In genomic region chr21:37225440-37225839, GRCh38 we compare ENCODE assay signal across 14 cellular contexts. TPM values are rescaled to one million over a fixed set of nuclear protein-coding genes. Genes with fewer than 3 reads are reported as not detected.
DNase-seq lines count a peak whose midpoint lies in the region; ATAC-seq and TF ChIP-seq lines count a peak whose summit lies in the region.
"Had no signal": no experiment of that assay in that cellular context is flagged by ENCODE, and none has a peak within 500 bp of the region (broad histone marks: within the 10 kb centered on the region; RNA-seq: fewer than 3 reads in every experiment).

No MANE protein-coding gene starts in this region.

- DNase-seq in NK-92 treated with Interleukin-12 subunit alpha and Interleukin-12 subunit beta, amount 100 ng/mL, for 24 hours (lab: John Stamatoyannopoulos, UW): peak; percentile 74
- no peak for DNase-seq in NK-92 (lab: John Stamatoyannopoulos, UW; ENCODE audit: unreplicated experiment)
- DNase-seq in activated T-cell treated with anti-CD3 and anti-CD28 coated beads, Interleukin-2, amount 50 U/mL, for 24 hours: peak; percentile 62
- peak; percentile 18 to 72 (median 54) for DNase-seq in naive thymus-derived CD8-positive, alpha-beta T cell
- peak; percentile 13 for DNase-seq in stimulated activated naive CD4-positive, alpha-beta T cell treated with Interleukin-2 at 50 U/mL for 16 hours (lab: John Stamatoyannopoulos, UW)
- no peak for DNase-seq in MM.1S
- DNase-seq in DMS153 (lab: John Stamatoyannopoulos, UW): no peak
- no peak for DNase-seq in HAP-1 (ENCODE audit: low spot score in 2 of 2)
- DNase-seq: NCI-H187, RPMI8226, trophoblast cell had no signal

- H3K27me3 ChIP-seq in MM.1S (replicated peaks; ENCODE audit: insufficient read depth, low read length): no peaks in the 10 kb centered on the region
- no peaks in the 10 kb centered on the region for H3K27me3 ChIP-seq in HAP-1 (ENCODE audit: low read depth)

- ATAC-seq in naive thymus-derived CD8-positive, alpha-beta T cell: peak; percentile 29 to 60
- ATAC-seq: right cardiac atrium had no signal

- no peak overlapping the region for H3K4me3 ChIP-seq in MM.1S (ENCODE audit: low read length)
- no peak overlapping the region for H3K4me3 ChIP-seq in HAP-1

- no peak overlapping the region for H2AFZ ChIP-seq in MM.1S (ENCODE audit: low read length)

- peaks cover 6% of the 10 kb centered on the region for H3K4me1 ChIP-seq in MM.1S (ENCODE audit: low read length)
- H3K4me1 ChIP-seq in HAP-1: peaks cover 6% of the 10 kb centered on the region

- POLR2A ChIA-PET in naive thymus-derived CD8-positive, alpha-beta T cell (lab: Charles Lee): interaction anchor here (1.0 to 2.1 kb wide), 3 partner anchors 21 to 141 kb away, joined by 3 to 7 read pairs (median 3); partner anchors contain the start of genes DYRK1A and VPS26C

- no peaks in the 10 kb centered on the region for H3K79me2 ChIP-seq in MM.1S (ENCODE audit: low read length)

- peak overlapping the region; percentile 58 for H3K4me3 Mint-ChIP-seq in activated T-cell treated with anti-CD3 and anti-CD28 coated beads, Interleukin-2, amount 50 U/mL, for 24 hours
- peak overlapping the region; percentile 55 to 85 (median 78) for H3K4me3 Mint-ChIP-seq in naive thymus-derived CD8-positive, alpha-beta T cell
- H3K4me3 Mint-ChIP-seq: dendritic cell treated with granulocyte-macrophage colony-stimulating factor and Interleukin-4, amounts not matched to agents 40 ng/mL and 50 ng/mL, for 4 days had no signal

- H3K9me2 ChIP-seq in MM.1S (replicated peaks; ENCODE audit: insufficient read depth, low read length): no peaks in the 10 kb centered on the region

- H3K4me2 ChIP-seq in MM.1S (ENCODE audit: low read depth, low read length): no peak overlapping the region

- no peak for TF ChIP-seq CTCF in MM.1S (IDR thresholded peaks at IDR 0.05; ENCODE audit: low read length)

- H3K4me1 Mint-ChIP-seq in activated T-cell treated with anti-CD3 and anti-CD28 coated beads, Interleukin-2, amount 50 U/mL, for 24 hours (ENCODE audit: low read depth): peaks cover 54% of the 10 kb centered on the region
- H3K4me1 Mint-ChIP-seq in naive thymus-derived CD8-positive, alpha-beta T cell: peaks cover 16 to 56% (median 38%) of the 10 kb centered on the region in 4 donors

- H3K9me3 ChIP-seq in MM.1S (replicated peaks; ENCODE audit: insufficient read depth, low read length) (no peaks in the 10 kb centered on the region), HAP-1 (peaks cover 3% of the 10 kb centered on the region; the same call in 1 of the 2 replicates)

- peak overlapping the region; percentile 95 for H3K27ac Mint-ChIP-seq in activated T-cell treated with anti-CD3 and anti-CD28 coated beads, Interleukin-2, amount 50 U/mL, for 24 hours
- peak overlapping the region; percentile 89 to 98 (median 96) for H3K27ac Mint-ChIP-seq in naive thymus-derived CD8-positive, alpha-beta T cell
- H3K27ac Mint-ChIP-seq: dendritic cell treated with granulocyte-macrophage colony-stimulating factor and Interleukin-4, amounts not matched to agents 40 ng/mL and 50 ng/mL, for 4 days had no signal

- H3K9me3 Mint-ChIP-seq in activated T-cell treated with anti-CD3 and anti-CD28 coated beads, Interleukin-2, amount 50 U/mL, for 24 hours: peaks cover 2% of the 10 kb centered on the region
- H3K9me3 Mint-ChIP-seq in naive thymus-derived CD8-positive, alpha-beta T cell: no peaks in the 10 kb centered on the region
- H3K9me3 Mint-ChIP-seq: dendritic cell treated with granulocyte-macrophage colony-stimulating factor and Interleukin-4, amounts not matched to agents 40 ng/mL and 50 ng/mL, for 4 days had no signal

- peaks cover 9% of the 10 kb centered on the region for H4K20me1 ChIP-seq in MM.1S (ENCODE audit: insufficient read depth, low read length)

- H3K27me3 Mint-ChIP-seq in activated T-cell treated with anti-CD3 and anti-CD28 coated beads, Interleukin-2, amount 50 U/mL, for 24 hours: no peaks in the 10 kb centered on the region
- no peaks in the 10 kb centered on the region for H3K27me3 Mint-ChIP-seq in naive thymus-derived CD8-positive, alpha-beta T cell
- H3K27me3 Mint-ChIP-seq: dendritic cell treated with granulocyte-macrophage colony-stimulating factor and Interleukin-4, amounts not matched to agents 40 ng/mL and 50 ng/mL, for 4 days had no signal

- in situ Hi-C loops in HAP-1 (cut with MboI; ENCODE audit: low sequenced_read_pairs): no loop called here

- H3K36me3 ChIP-seq in MM.1S (replicated peaks; ENCODE audit: insufficient read depth, low read length) (peaks cover 6% of the 10 kb centered on the region; the same call in 1 of the 2 replicates), HAP-1 (replicated peaks) (peaks cover 42% of the 10 kb centered on the region)

- peaks cover 90% of the 10 kb centered on the region for H3K36me3 Mint-ChIP-seq in activated T-cell treated with anti-CD3 and anti-CD28 coated beads, Interleukin-2, amount 50 U/mL, for 24 hours (ENCODE audit: low read depth)
- H3K36me3 Mint-ChIP-seq in naive thymus-derived CD8-positive, alpha-beta T cell: peaks cover 0 to 45% (median 16%) of the 10 kb centered on the region in 3 donors

- no peak overlapping the region for H3K27ac ChIP-seq in MM.1S (ENCODE audit: low read length)
- H3K27ac ChIP-seq: 22Rv1 had no signal

- H3K9ac ChIP-seq in MM.1S (ENCODE audit: low read length): no peak overlapping the region

- H3F3A ChIP-seq in MM.1S (ENCODE audit: insufficient read depth, low read length): peaks cover 8% of the 10 kb centered on the region; the same call in 1 of the 2 replicates

RNA-seq across cellular contexts. Expression of gene VPS26C, which starts 41.7 kb away (rescaled TPM):
- 10 to 100 TPM; 74.0 to 77.8 TPM for total RNA-seq in naive thymus-derived CD8-positive, alpha-beta T cell
- 10 to 100 TPM; 60.1 to 72.7 (median 62.9) TPM for polyA plus RNA-seq in naive thymus-derived CD8-positive, alpha-beta T cell

Comparison
In these comparisons a context has a peak if more than half of its experiments do, and no peak if none do; other contexts are left out.
1. DNase-seq: peak in NK-92 treated with Interleukin-12 subunit alpha and Interleukin-12 subunit beta, amount 100 ng/mL, for 24 hours (single experiment), activated T-cell treated with anti-CD3 and anti-CD28 coated beads, Interleukin-2, amount 50 U/mL, for 24 hours (single experiment), naive thymus-derived CD8-positive, alpha-beta T cell (10 of 10) and stimulated activated naive CD4-positive, alpha-beta T cell treated with Interleukin-2 at 50 U/mL for 16 hours (single experiment); none in NK-92 (single experiment), MM.1S (single experiment), DMS153 (single experiment) and HAP-1 (0 of 2).